18 cellular contexts compared by ENCODE assay signal in the genomic region with DNA sequence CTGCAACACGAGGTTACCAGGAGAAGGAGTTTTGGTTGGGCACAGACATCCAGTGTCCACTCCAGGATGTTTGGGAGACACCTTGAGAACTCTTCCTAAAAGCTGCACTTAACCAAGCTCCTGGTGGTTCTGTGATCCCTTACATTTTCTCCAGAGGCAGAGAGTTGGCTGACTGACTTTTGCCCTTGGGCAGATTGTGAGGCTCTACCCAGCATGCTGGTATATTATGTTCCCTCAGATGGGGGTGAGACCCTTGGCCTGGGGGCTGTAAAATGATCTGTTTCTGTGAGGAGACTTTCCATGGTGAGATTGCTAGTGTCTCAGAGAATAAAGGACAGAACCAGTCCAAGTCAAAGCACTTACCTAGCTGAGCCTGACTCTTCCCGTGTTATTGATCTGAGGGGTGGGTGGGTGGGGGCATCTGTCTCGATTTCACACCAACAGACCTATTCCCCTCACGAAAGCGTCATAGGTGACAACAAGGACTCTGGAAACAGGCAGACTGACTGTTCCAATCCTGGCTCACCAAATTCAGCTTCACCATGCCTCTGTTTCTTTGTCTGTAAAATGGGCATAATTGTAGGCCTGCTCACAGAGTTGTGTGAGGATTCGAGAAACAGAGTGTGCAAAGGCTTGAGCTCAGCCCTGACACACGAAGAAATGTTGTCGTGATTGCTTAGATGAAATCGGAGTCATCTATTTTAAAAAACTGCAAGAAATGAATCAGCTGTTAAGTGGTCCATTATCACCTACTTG. TPM values are rescaled to one million over a fixed set of nuclear protein-coding genes. Genes with fewer than 3 reads are reported as not detected.
"Had no signal": no experiment of that assay in that cellular context is flagged by ENCODE, and none has a peak within 500 bp of the region (broad histone marks: within the 10 kb centered on the region; RNA-seq: fewer than 3 reads in every experiment).

No MANE protein-coding gene starts in this region.

- DNase-seq: effector memory CD4-positive, alpha-beta T cell; esophagus squamous epithelium; foreskin fibroblast; hippocampal formation; kidney glomerular epithelial cell; mammary epithelial cell; midbrain; naive B cell; small intestine; stimulated activated CD4-positive, alpha-beta T cell treated with anti-CD3 and anti-CD28 coated beads, Interleukin-12 subunit alpha, Interleukin-12 subunit beta, amount 100 ng/mL, for 4 hours; stimulated activated naive CD8-positive, alpha-beta T cell treated with anti-CD3 and anti-CD28 coated beads, Interleukin-15, Interleukin-2, amounts not matched to agents 100 U/mL and 50 U/mL, for 24 hours; thyroid gland; upper lobe of right lung had no signal

- H3K4me1 ChIP-seq: esophagus squamous epithelium, suprapubic skin, thyroid gland, upper lobe of right lung, vagina had no signal

- H3K4me3 Mint-ChIP-seq: naive B cell had no signal

- ATAC-seq: heart left ventricle; stimulated activated naive CD8-positive, alpha-beta T cell treated with anti-CD3 and anti-CD28 coated beads, Interleukin-15, Interleukin-2, amounts not matched to agents 100 U/mL and 50 U/mL, for 24 hours; upper lobe of right lung had no signal

- H3K4me3 ChIP-seq: esophagus squamous epithelium, heart left ventricle, suprapubic skin, thyroid gland, upper lobe of right lung, vagina had no signal

- H3K9me3 ChIP-seq: esophagus squamous epithelium, heart left ventricle, suprapubic skin, thyroid gland, upper lobe of right lung, vagina had no signal

- H3K27ac ChIP-seq: esophagus squamous epithelium, heart left ventricle, suprapubic skin, thyroid gland, upper lobe of right lung, vagina had no signal

- H3K4me1 Mint-ChIP-seq: naive B cell had no signal

- H3K27me3 ChIP-seq: esophagus squamous epithelium, heart left ventricle, suprapubic skin, thyroid gland, upper lobe of right lung, vagina had no signal

- H3K27me3 Mint-ChIP-seq: naive B cell had no signal

- H3K9me3 Mint-ChIP-seq: naive B cell had no signal

RNA-seq across cellular contexts. Expression of gene CNGB1, which starts 42.5 kb away (rescaled TPM):
- total RNA-seq: heart left ventricle, lower leg skin, osteocyte, upper lobe of right lung, vagina had no signal
- polyA plus RNA-seq: heart left ventricle had no signal
